10 cellular contexts compared by ENCODE assay signal in the genomic region with DNA sequence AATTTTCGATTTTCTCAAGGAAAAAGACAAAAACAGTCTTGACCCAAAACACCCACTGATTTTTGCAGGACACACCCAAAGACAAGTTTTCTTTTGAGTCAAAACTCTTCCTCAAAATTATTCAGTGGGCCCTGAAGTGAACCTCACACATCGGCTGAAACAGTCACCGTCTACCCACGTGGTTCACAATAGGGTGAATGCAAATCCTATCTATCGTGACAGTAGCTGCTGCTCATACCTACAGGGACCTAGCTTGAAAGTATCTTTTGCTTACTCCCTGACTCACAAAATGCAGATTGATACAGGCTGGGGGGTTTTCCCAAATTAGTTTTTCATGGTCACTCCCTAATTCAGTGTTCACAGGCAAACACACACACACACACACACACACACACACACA.
A peak's percentile ranks its signal among the peaks of the same experiment; 100 is the strongest.
DNase-seq lines count a peak whose midpoint lies in the region; ATAC-seq lines count a peak whose summit lies in the region.
"Had no signal": no experiment of that assay in that cellular context is flagged by ENCODE, and none has a peak within 500 bp of the region (broad histone marks: within the 10 kb centered on the region; RNA-seq: fewer than 3 reads in every experiment).

No MANE protein-coding gene starts in this region.

- H3K27me3 Mint-ChIP-seq in activated naive CD8-positive, alpha-beta T cell, result no peaks in the 10 kb centered on the region

- no peak for DNase-seq in NK-92 treated with Interleukin-12 subunit alpha and Interleukin-12 subunit beta, amount 100 ng/mL, for 24 hours (lab: John Stamatoyannopoulos, UW)
- DNase-seq in NCI-H510A (lab: John Stamatoyannopoulos, UW), result no peak
- DNase-seq in posterior cingulate gyrus, result no peak
- no peak for DNase-seq in OCI-M1 (lab: John Stamatoyannopoulos, UW)
- DNase-seq: MV-4-11, SIG-M5 had no signal

- peaks cover 6% of the 10 kb centered on the region for H3K36me3 Mint-ChIP-seq in activated naive CD8-positive, alpha-beta T cell

- H3K27ac Mint-ChIP-seq in activated naive CD8-positive, alpha-beta T cell, result peak overlapping the region; percentile 87

- intact Hi-C loops in posterior cingulate gyrus (cut with DNase I), result no loop called here

- peaks cover 10% of the 10 kb centered on the region for H3K4me1 Mint-ChIP-seq in activated naive CD8-positive, alpha-beta T cell (ENCODE audit: low read depth)

- peak overlapping the region; percentile 30 for H3K4me3 Mint-ChIP-seq in activated naive CD8-positive, alpha-beta T cell

- peak; percentile 49 for ATAC-seq in GM18498 (IDR thresholded peaks at IDR 0.05; ENCODE audit: unreplicated experiment)
- ATAC-seq in GM19395 (IDR thresholded peaks at IDR 0.05; ENCODE audit: unreplicated experiment), result peak; percentile 54
- peak; percentile 53 for ATAC-seq in HG03039 (IDR thresholded peaks at IDR 0.05; ENCODE audit: unreplicated experiment)

- no peaks in the 10 kb centered on the region for H3K9me3 Mint-ChIP-seq in activated naive CD8-positive, alpha-beta T cell (ENCODE audit: low read depth)
